1 cellular context compared by ENCODE assay signal in genomic region chr2:231988179-231988866, GRCh38.
TF ChIP-seq lines count a peak whose summit lies in the region.

No MANE protein-coding gene starts in this region.

TF ChIP-seq in H1, 55 proteins besides CTCF, POLR2A, EP300 and RAD21 (continued from another document):
- no peak for TF ChIP-seq GTF2F1 (IDR thresholded peaks at IDR 0.05; ENCODE audit: borderline replicate concordance, low read depth, low read length)
- no peak for TF ChIP-seq GABPA (IDR thresholded peaks at IDR 0.05; ENCODE audit: borderline replicate concordance, insufficient read depth, low read length)
- TF ChIP-seq ASH2L (IDR thresholded peaks at IDR 0.05; ENCODE audit: low read length): no peak
- TF ChIP-seq SUZ12 (IDR thresholded peaks at IDR 0.05; ENCODE audit: low read length): no peak
- TF ChIP-seq HDAC6 (IDR thresholded peaks at IDR 0.05; ENCODE audit: low read depth, low read length): no peak
- TF ChIP-seq SP4 (IDR thresholded peaks at IDR 0.05; ENCODE audit: low read length): no peak
- no peak for TF ChIP-seq ATF3 (IDR thresholded peaks at IDR 0.05; ENCODE audit: insufficient read depth, low read depth, low read length)
- no peak for TF ChIP-seq ZNF274 (IDR thresholded peaks at IDR 0.05; ENCODE audit: borderline replicate concordance, extremely low read depth, low read length)
- no peak for TF ChIP-seq PHF8 (conservative IDR thresholded peaks at IDR 0.05; ENCODE audit: low read depth, low read length)
- no peak for TF ChIP-seq RNF2 (IDR thresholded peaks at IDR 0.05; ENCODE audit: borderline replicate concordance, low read depth, low read length, missing control alignments, poor library complexity, severe bottlenecking)
- TF ChIP-seq MAFK (IDR thresholded peaks at IDR 0.05; ENCODE audit: low read depth, low read length): no peak
- TF ChIP-seq EGR1 (IDR thresholded peaks at IDR 0.05; ENCODE audit: borderline replicate concordance, low read depth, low read length): no peak
- no peak for TF ChIP-seq TAF1 (IDR thresholded peaks at IDR 0.05; ENCODE audit: low read depth, low read length)
- TF ChIP-seq CHD1 (IDR thresholded peaks at IDR 0.05; ENCODE audit: low read depth, low read length): no peak
- no peak for TF ChIP-seq SP1 (IDR thresholded peaks at IDR 0.05; ENCODE audit: low read depth, low read length)
